ENCODE assay signal across 25 cellular contexts in the genomic region with DNA sequence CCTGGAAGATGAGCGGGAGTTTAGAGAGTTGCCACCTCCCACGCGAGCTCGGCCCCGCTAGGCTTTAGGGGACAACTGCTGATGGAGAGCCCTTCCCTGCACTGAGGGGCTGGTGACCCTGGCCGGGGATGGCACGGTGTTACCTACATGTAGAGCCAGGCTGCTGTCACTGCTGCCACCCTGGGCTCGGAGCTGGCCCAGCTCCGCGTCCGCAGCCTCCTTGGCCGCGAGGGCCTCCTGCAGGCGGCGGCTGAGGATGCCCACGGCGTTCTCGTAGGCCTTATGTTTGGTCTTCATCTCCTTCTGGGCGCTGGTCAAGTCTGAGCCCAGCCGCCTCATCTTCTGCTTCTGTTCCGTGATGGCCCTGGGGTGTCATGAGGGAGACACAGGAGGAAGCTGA.
"Had no signal": no experiment of that assay in that cellular context is flagged by ENCODE, and none has a peak within 500 bp of the region (broad histone marks: within the 10 kb centered on the region; RNA-seq: fewer than 3 reads in every experiment).

No MANE protein-coding gene starts in this region.

- DNase-seq: dorsolateral prefrontal cortex; effector CD4-positive, alpha-beta T cell; foreskin keratinocyte; heart left ventricle; left colon; left ventricle myocardium inferior; lower lobe of right lung; natural killer cell; sigmoid colon; stimulated activated CD4-positive, alpha-beta T cell treated with anti-CD3 and anti-CD28 coated beads, Interleukin-2, amount 100 ng/mL, for 24 hours; stimulated activated CD4-positive, alpha-beta T cell treated with anti-CD3 and anti-CD28 coated beads, Interleukin-4, amount 100 ng/mL, for 24 hours; stimulated activated naive CD4-positive, alpha-beta T cell treated with Interleukin-2 at 50 U/mL for 16 hours; stomach; thyroid gland had no signal

- H3K36me3 Mint-ChIP-seq: natural killer cell had no signal

- ATAC-seq: foreskin keratinocyte; gastroesophageal sphincter; heart left ventricle; left colon; lower lobe of right lung; natural killer cell; stimulated activated effector memory CD8-positive, alpha-beta T cell treated with anti-CD3 and anti-CD28 coated beads, Interleukin-12 subunit alpha, Interleukin-12 subunit beta, amount 100 ng/mL, for 72 hours had no signal

- H3K79me2 ChIP-seq: hepatocyte had no signal

- H2AFZ ChIP-seq: hepatocyte, parathyroid adenoma had no signal

- H3K27ac ChIP-seq: dorsolateral prefrontal cortex, epithelial cell of prostate, esophagus muscularis mucosa, foreskin keratinocyte, gastroesophageal sphincter, heart left ventricle, hepatocyte, left ventricle myocardium inferior, lower lobe of right lung, parathyroid adenoma, sigmoid colon, stomach, thyroid gland had no signal

- H3K4me3 ChIP-seq: dorsolateral prefrontal cortex, esophagus muscularis mucosa, gastroesophageal sphincter, heart left ventricle, hepatocyte, left ventricle myocardium inferior, lower lobe of right lung, sigmoid colon, stomach, thyroid gland had no signal

- H3K9me3 Mint-ChIP-seq: memory B cell; natural killer cell; neural crest cell; stimulated activated effector memory CD8-positive, alpha-beta T cell treated with anti-CD3 and anti-CD28 coated beads, Interleukin-12 subunit alpha, Interleukin-12 subunit beta, amount 100 ng/mL, for 72 hours; type B pancreatic cell had no signal

- H3K4me1 ChIP-seq: esophagus muscularis mucosa, foreskin keratinocyte, gastroesophageal sphincter, heart left ventricle, left ventricle myocardium inferior, lower lobe of right lung, parathyroid adenoma, sigmoid colon, stomach, thyroid gland had no signal

- H3K27ac Mint-ChIP-seq: memory B cell; natural killer cell; stimulated activated effector memory CD8-positive, alpha-beta T cell treated with anti-CD3 and anti-CD28 coated beads, Interleukin-12 subunit alpha, Interleukin-12 subunit beta, amount 100 ng/mL, for 72 hours; type B pancreatic cell had no signal

- H3K9me3 ChIP-seq: esophagus muscularis mucosa, gastroesophageal sphincter, heart left ventricle, left ventricle myocardium inferior, lower lobe of right lung, sigmoid colon, stomach, thyroid gland had no signal

- H3K27me3 Mint-ChIP-seq: memory B cell, progenitor cell of endocrine pancreas, type B pancreatic cell had no signal

- H3K4me2 ChIP-seq: hepatocyte had no signal

- H3K4me3 Mint-ChIP-seq: memory B cell; natural killer cell; neural crest cell; stimulated activated effector memory CD8-positive, alpha-beta T cell treated with anti-CD3 and anti-CD28 coated beads, Interleukin-12 subunit alpha, Interleukin-12 subunit beta, amount 100 ng/mL, for 72 hours; type B pancreatic cell had no signal

- FAIRE-seq: colon had no signal

- H3K27me3 ChIP-seq: dorsolateral prefrontal cortex, esophagus muscularis mucosa, foreskin keratinocyte, gastroesophageal sphincter, heart left ventricle, hepatocyte, sigmoid colon, stomach, thyroid gland had no signal

- H3K4me1 Mint-ChIP-seq: neural crest cell had no signal

- H3K9ac ChIP-seq: parathyroid adenoma had no signal
